In the genomic region with DNA sequence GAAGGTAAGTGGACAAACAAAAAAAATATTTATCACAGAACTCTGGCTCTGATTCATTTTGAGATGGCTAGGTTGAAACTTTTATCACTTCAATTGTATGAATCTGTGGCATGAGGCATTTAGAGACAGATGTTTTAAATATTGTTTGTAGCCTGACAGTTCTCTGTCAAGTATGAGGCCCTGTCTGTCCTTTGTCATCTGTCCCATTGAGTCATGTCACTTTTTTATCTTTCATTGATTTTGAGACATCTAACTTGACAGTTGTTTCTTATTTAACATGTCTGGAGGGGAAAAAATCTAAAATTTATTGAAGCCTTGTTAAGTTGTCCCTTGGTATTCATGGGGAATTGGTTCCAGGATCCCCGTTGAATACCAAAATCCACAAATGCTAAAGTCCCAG, we compare ENCODE assay signal across 34 cellular contexts.
"Had no signal": no experiment of that assay in that cellular context is flagged by ENCODE, and none has a peak within 500 bp of the region (broad histone marks: within the 10 kb centered on the region; RNA-seq: fewer than 3 reads in every experiment).

No MANE protein-coding gene starts in this region.

- H3K9me3 ChIP-seq: MG63 had no signal

- H3K27ac ChIP-seq: KMS-11 had no signal

- H3K4me2 ChIP-seq: KMS-11 had no signal

- H3K9ac ChIP-seq: KMS-11 had no signal

- DNase-seq: Kasumi-1, MG63, MM.1S, MV-4-11, NCI-H1048, NCI-H1092, NCI-H1092 treated with DMSO at 0.1 percent for 48 hours, NCI-H1105, NCI-H1105 treated with DMSO at 0.1 percent for 48 hours, NCI-H1417, NCI-H1417 treated with DMSO at 0.1 percent for 48 hours, NCI-H1436, NCI-H1436 treated with DMSO at 0.1 percent for 48 hours, NCI-H146, NCI-H1694, NCI-H1694 treated with DMSO at 0.1 percent for 48 hours, NCI-H187, NCI-H187 treated with DMSO at 0.1 percent for 48 hours, NCI-H2029, NCI-H2029 treated with DMSO at 0.1 percent for 48 hours, NCI-H2081, NCI-H2081 treated with DMSO at 0.1 percent for 48 hours, NCI-H2107, NCI-H2171, NCI-H2171 treated with DMSO at 0.1 percent for 48 hours, NCI-H2227 treated with DMSO at 0.1 percent for 48 hours, NCI-H345, NCI-H446, NCI-H446 treated with DMSO at 0.1 percent for 48 hours, NCI-H510A, NCI-H510A treated with DMSO at 0.1 percent for 48 hours, NCI-H524, NCI-H524 treated with DMSO at 0.1 percent for 48 hours had no signal

- H3K4me3 ChIP-seq: MG63 had no signal

- H3K27me3 ChIP-seq: MG63 had no signal

- H3K36me3 ChIP-seq: MG63 had no signal
